22 cellular contexts compared by ENCODE assay signal in the genomic region with DNA sequence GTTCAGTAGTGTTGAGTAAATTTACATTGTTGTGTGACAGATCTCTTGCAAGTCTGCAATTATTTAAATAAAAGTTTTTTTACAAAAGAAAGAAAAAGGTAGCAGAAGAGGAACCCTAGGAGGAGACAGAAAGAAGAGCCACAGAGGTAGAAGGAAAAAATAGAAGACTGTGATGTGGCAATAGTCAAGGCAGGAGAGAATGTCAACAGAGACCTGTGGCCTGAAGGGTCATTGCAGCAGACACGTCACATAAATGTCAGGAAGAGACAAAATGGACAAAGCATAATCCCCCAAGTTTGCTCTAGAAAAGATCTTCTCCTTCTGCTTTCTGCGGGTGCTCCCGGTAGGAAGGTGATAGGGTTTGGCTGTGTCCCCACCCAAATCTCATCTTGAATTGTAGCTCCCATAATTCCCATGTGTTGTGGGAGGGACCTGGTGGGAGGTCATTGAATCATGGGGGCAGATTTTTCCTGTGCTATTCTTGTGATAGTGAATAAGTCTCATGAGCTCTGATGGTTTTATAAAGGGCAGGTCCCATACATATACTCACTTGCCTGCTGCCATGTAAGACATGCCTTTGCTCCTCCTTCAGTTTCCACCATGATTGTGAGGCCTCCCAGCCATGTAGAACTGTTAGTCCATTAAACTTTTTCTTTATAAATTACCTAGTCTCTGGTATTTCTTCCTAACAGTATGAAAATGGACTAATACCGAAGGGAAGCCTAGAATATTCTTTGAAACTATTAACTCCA.
"Had no signal": no experiment of that assay in that cellular context is flagged by ENCODE, and none has a peak within 500 bp of the region (broad histone marks: within the 10 kb centered on the region; RNA-seq: fewer than 3 reads in every experiment).

No MANE protein-coding gene starts in this region.

- H3K27ac ChIP-seq: KMS-11, SJSA1, SK-N-MC had no signal

- FAIRE-seq: RCC 7860 had no signal

- H3K9me3 ChIP-seq: SJSA1 had no signal

- H3K36me3 ChIP-seq: SJSA1 had no signal

- H3K27me3 ChIP-seq: SJSA1 had no signal

- H3K4me1 ChIP-seq: SJSA1 had no signal

- H3K9ac ChIP-seq: KMS-11 had no signal

- H3K4me2 ChIP-seq: KMS-11 had no signal

- DNase-seq: IMR-90, Kasumi-1, MM.1S, NCI-H1092 treated with DMSO at 0.1 percent for 48 hours, NCI-H1436, NCI-H187, NCI-H2029, NCI-H2081 treated with DMSO at 0.1 percent for 48 hours, NCI-H2171, NCI-H226, NCI-H446, NCI-H510A, NCI-H524 treated with DMSO at 0.1 percent for 48 hours, NCI-H69, NCI-H774, Right ventricle myocardium superior, RPMI8226, SIG-M5 had no signal

- H3K4me3 ChIP-seq: SJSA1, SK-N-MC had no signal
